In the genomic region with DNA sequence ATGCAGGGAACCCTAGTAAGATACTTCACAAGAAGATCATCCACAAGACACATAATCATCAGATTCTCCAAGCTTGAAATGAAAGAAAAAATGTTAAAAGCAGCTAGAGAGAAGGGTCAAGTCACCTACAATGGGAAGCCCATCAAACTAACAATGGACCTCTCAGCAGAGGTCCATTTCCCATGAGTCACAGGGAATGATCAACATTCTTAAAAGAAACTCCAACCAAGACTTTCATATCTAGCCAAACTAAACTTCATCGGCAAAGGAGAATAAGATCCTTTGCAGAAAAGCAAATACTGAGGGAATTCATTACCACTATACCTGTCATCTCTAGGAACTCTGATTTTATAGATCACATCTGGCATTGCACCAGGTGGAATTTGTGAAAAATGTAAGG, we compare ENCODE assay signal across 27 cellular contexts. TPM values are rescaled to one million over a fixed set of nuclear protein-coding genes. Genes with fewer than 3 reads are reported as not detected.
"Had no signal": no experiment of that assay in that cellular context is flagged by ENCODE, and none has a peak within 500 bp of the region (broad histone marks: within the 10 kb centered on the region; RNA-seq: fewer than 3 reads in every experiment).

No MANE protein-coding gene starts in this region.

- H3K4me3 ChIP-seq: heart right ventricle, psoas muscle, testis, tibial nerve, upper lobe of right lung, vagina had no signal

- H2AFZ ChIP-seq: parathyroid adenoma had no signal

- H3K27me3 ChIP-seq: testis, tibial nerve, vagina had no signal

- H3K79me2 ChIP-seq: parathyroid adenoma had no signal

- FAIRE-seq: endothelial cell of umbilical vein, frontal cortex, islet of Langerhans had no signal

- DNase-seq: effector CD4-positive, alpha-beta T cell; endodermal cell; erythroblast; heart right ventricle; hypothalamus; kidney glomerular epithelial cell; mesendoderm; naive B cell; occipital lobe; psoas muscle; stimulated activated CD4-positive, alpha-beta T cell treated with anti-CD3 and anti-CD28 coated beads, Interleukin-4, amount 100 ng/mL, for 4 hours; stimulated activated naive B cell treated with anti-CD40 and anti-IgM and Interleukin-4, amounts not matched to agents 10 μg/mL and 1 μg/mL and 100 μg/mL, for 72 hours; stimulated activated naive CD8-positive, alpha-beta T cell treated with anti-CD3 and anti-CD28 coated beads, Interleukin-15, amount 100 ng/mL, for 72 hours; testis; upper lobe of right lung had no signal

- H3K36me3 ChIP-seq: heart right ventricle, tibial nerve, upper lobe of right lung, vagina had no signal

- H3K9ac ChIP-seq: parathyroid adenoma had no signal

- H3K4me1 ChIP-seq: heart right ventricle, psoas muscle, testis, tibial nerve, upper lobe of right lung, vagina had no signal

- ATAC-seq: heart right ventricle; psoas muscle; sciatic nerve; stimulated activated naive B cell treated with anti-CD40 and anti-IgM and Interleukin-4, amounts not matched to agents 10 μg/mL and 1 μg/mL and 100 μg/mL, for 72 hours; stimulated activated naive CD8-positive, alpha-beta T cell treated with anti-CD3 and anti-CD28 coated beads, Interleukin-15, amount 100 ng/mL, for 72 hours had no signal

- H3K27ac ChIP-seq: heart right ventricle, parathyroid adenoma, psoas muscle, testis, tibial nerve, upper lobe of right lung, vagina had no signal

- H3K9me3 ChIP-seq: heart right ventricle, psoas muscle, testis, upper lobe of right lung, vagina had no signal

RNA-seq across cellular contexts. Expression of gene SPATA31E1, which starts 52.9 kb away (rescaled TPM):
- total RNA-seq: dermis microvascular lymphatic vessel endothelial cell, endodermal cell, endothelial cell of umbilical vein, frontal cortex, heart right ventricle, liver, lung microvascular endothelial cell, occipital lobe, psoas muscle, sciatic nerve, skeletal muscle tissue, subcutaneous adipose tissue, tibial nerve, upper lobe of right lung, vagina had no signal
- polyA plus RNA-seq: endothelial cell of umbilical vein, heart right ventricle, liver, psoas muscle had no signal
